Comparison of ENCODE assay signal across 17 cellular contexts in the genomic region with DNA sequence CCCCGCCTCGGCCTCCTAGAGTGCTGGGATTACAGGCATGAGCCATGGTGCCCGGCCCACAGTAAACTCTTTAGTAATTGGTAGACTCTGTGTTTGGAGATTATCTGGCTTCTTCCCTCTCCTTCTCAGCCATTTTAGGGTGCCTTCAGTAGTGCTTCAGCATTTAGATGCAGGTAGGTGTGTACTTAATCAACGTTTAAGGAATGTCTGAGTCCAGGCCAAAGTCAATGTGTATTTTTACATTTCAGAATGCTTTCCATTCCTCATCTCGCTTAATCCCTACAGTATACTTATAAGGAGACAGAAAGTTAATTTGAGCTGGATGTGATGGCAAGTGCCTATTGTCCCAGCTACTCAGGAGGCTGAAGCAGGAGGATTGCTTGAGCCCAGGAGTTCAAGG. TPM values are rescaled to one million over a fixed set of nuclear protein-coding genes. Genes with fewer than 3 reads are reported as not detected.
"Had no signal": no experiment of that assay in that cellular context is flagged by ENCODE, and none has a peak within 500 bp of the region (broad histone marks: within the 10 kb centered on the region; RNA-seq: fewer than 3 reads in every experiment).

No MANE protein-coding gene starts in this region.

- H3K4me3 ChIP-seq: cardiac muscle cell, skin epidermis had no signal

- H3K27me3 ChIP-seq: cardiac muscle cell, dorsolateral prefrontal cortex had no signal

- DNase-seq: activated CD8-positive, alpha-beta memory T cell treated with anti-CD3 and anti-CD28 coated beads for 24 hours; activated CD8-positive, alpha-beta memory T cell treated with anti-CD3 and anti-CD28 coated beads, Interleukin-2, amount 50 U/mL, for 48 hours; activated effector memory CD4-positive, alpha-beta T cell treated with anti-CD3 and anti-CD28 coated beads, Interleukin-2, amount 50 U/mL, for 16 hours; activated T-cell treated with anti-CD3 and anti-CD28 coated beads, Interleukin-2, amount 50 U/mL, for 48 hours; dorsolateral prefrontal cortex; endodermal cell; immature natural killer cell; kidney glomerular epithelial cell; occipital lobe; SK-N-SH; stimulated activated naive CD8-positive, alpha-beta T cell treated with anti-CD3 and anti-CD28 coated beads, Interleukin-15, Interleukin-2, amounts not matched to agents 100 U/mL and 50 U/mL, for 24 hours; T-cell had no signal

- H3K36me3 ChIP-seq: cardiac muscle cell had no signal

- H3K9me3 ChIP-seq: SK-N-SH had no signal

- H3K27ac ChIP-seq: cardiac muscle cell had no signal

- ATAC-seq: stimulated activated naive CD8-positive, alpha-beta T cell treated with anti-CD3 and anti-CD28 coated beads, Interleukin-15, Interleukin-2, amounts not matched to agents 100 U/mL and 50 U/mL, for 24 hours; T-cell had no signal

RNA-seq across cellular contexts. Expression of gene MGP, which starts 20.5 kb away (rescaled TPM):
- total RNA-seq: cardiac muscle cell, endodermal cell had no signal

RNA-seq across cellular contexts. Expression of gene ERP27, which starts 32.2 kb away (rescaled TPM):
- total RNA-seq: cardiac muscle cell, frontal cortex, occipital lobe, temporal lobe had no signal
- polyA plus RNA-seq: cardiac muscle cell, neural cell had no signal
